In genomic region chr16:71670537-71670936, GRCh38 we compare ENCODE assay signal across 24 cellular contexts. TPM values are rescaled to one million over a fixed set of nuclear protein-coding genes. Genes with fewer than 3 reads are reported as not detected.
DNase-seq lines count a peak whose midpoint lies in the region; ATAC-seq and TF ChIP-seq lines count a peak whose summit lies in the region.
"Had no signal": no experiment of that assay in that cellular context is flagged by ENCODE, and none has a peak within 500 bp of the region (broad histone marks: within the 10 kb centered on the region; RNA-seq: fewer than 3 reads in every experiment).

No MANE protein-coding gene starts in this region.

- peak overlapping the region; percentile 63 for H3K27ac Mint-ChIP-seq in type B pancreatic cell
- no peak overlapping the region for H3K27ac Mint-ChIP-seq in natural killer cell

- peaks cover 16% of the 10 kb centered on the region for H3K36me3 Mint-ChIP-seq in type B pancreatic cell
- peaks cover 10% of the 10 kb centered on the region for H3K36me3 Mint-ChIP-seq in natural killer cell

- H3K4me2 ChIP-seq in hepatocyte: peak overlapping the region; percentile 50
- H3K4me2 ChIP-seq: KMS-11, PC-9 had no signal

- H2AFZ ChIP-seq in hepatocyte: no peak overlapping the region
- H2AFZ ChIP-seq: GM23248, PC-9 had no signal

- H3K4me3 Mint-ChIP-seq in type B pancreatic cell (no peak overlapping the region), natural killer cell (no peak overlapping the region)

- TF ChIP-seq RAD21 in liver (IDR thresholded peaks at IDR 0.05): peak in 1 of 2 donors; percentile 8

- H3K4me1 Mint-ChIP-seq in type B pancreatic cell (ENCODE audit: unreplicated experiment) (no peaks in the 10 kb centered on the region), natural killer cell (no peaks in the 10 kb centered on the region)

- no peaks in the 10 kb centered on the region for H3K79me2 ChIP-seq in hepatocyte

- peaks cover 32% of the 10 kb centered on the region for H3K4me1 ChIP-seq in hepatocyte (ENCODE audit: insufficient read depth)
- peaks cover 0 to 22% (median 11%) of the 10 kb centered on the region in 4 donors for H3K4me1 ChIP-seq in liver (ENCODE audit: control insufficient read depth in 4 of 4, insufficient read depth in 4 of 4, low read length in 3 of 4)

- no peak for ATAC-seq in natural killer cell

- DNase-seq in HuH-7 (ENCODE audit: low spot score) (peak; percentile 50), hepatocyte (ENCODE audit: low spot score) (peak; percentile 73), type B pancreatic cell (ENCODE audit: extremely low spot score, unreplicated experiment) (no peak), natural killer cell (no peak), DMS 273 treated with DMSO at 0.1 percent for 48 hours (lab: John Stamatoyannopoulos, UW) (no peak)
- DNase-seq in activated CD8-positive, alpha-beta memory T cell treated with anti-CD3 and anti-CD28 coated beads for 24 hours: no peak
- DNase-seq: DMS53; GM23248; H7; IMR-90; MM.1S; NCI-H2029; NCI-H446 treated with DMSO at 0.1 percent for 48 hours; NCI-H526; NCI-H82; NK-92 treated with Interleukin-12 subunit alpha and Interleukin-12 subunit beta, amount 100 ng/mL, for 24 hours; PC-9; Right ventricle myocardium superior; RPMI8226 had no signal

- peak overlapping the region; percentile 84 for H3K27ac ChIP-seq in hepatocyte
- H3K27ac ChIP-seq in liver (ENCODE audit: low read depth in 1 of 2, low read length in 2 of 2): peak overlapping the region in 1 of 2 donors; percentile 48
- H3K27ac ChIP-seq: GM23248, KMS-11, PC-9, SJSA1 had no signal

- peaks cover 5% of the 10 kb centered on the region for H3K36me3 ChIP-seq in hepatocyte (replicated peaks; ENCODE audit: insufficient read depth, low read depth)
- H3K36me3 ChIP-seq in liver (ENCODE audit: control insufficient read depth in 4 of 4, insufficient read depth in 3 of 4, low read depth in 1 of 4, low read length in 3 of 4): peaks cover 0 to 3% (median 1%) of the 10 kb centered on the region in 4 donors

- no peaks in the 10 kb centered on the region for H3K27me3 Mint-ChIP-seq in type B pancreatic cell
- H3K27me3 Mint-ChIP-seq in natural killer cell (ENCODE audit: low read depth in 2 of 2): no peaks in the 10 kb centered on the region

- H3K9me3 Mint-ChIP-seq in type B pancreatic cell (no peaks in the 10 kb centered on the region), natural killer cell (no peaks in the 10 kb centered on the region)

- H3K9ac ChIP-seq in liver (ENCODE audit: low read depth in 1 of 2, low read length in 2 of 2): peak overlapping the region in 1 of 2 donors; percentile 26
- H3K9ac ChIP-seq: GM23248, KMS-11 had no signal

- TF ChIP-seq CTCF in hepatocyte (IDR thresholded peaks at IDR 0.05; ENCODE audit: poor library complexity): no peak
- no peak for TF ChIP-seq CTCF in liver (IDR thresholded peaks at IDR 0.05; ENCODE audit: low read depth, low read length, missing input control)
- TF ChIP-seq CTCF in type B pancreatic cell (conservative IDR thresholded peaks at IDR 0.05): no peak
- TF ChIP-seq CTCF in natural killer cell (IDR thresholded peaks at IDR 0.05): no peak

- no peaks in the 10 kb centered on the region for H3K9me2 ChIP-seq in hepatocyte (replicated peaks; ENCODE audit: insufficient read depth)

- no peaks in the 10 kb centered on the region for H3K27me3 ChIP-seq in hepatocyte
- no peaks in the 10 kb centered on the region for H3K27me3 ChIP-seq in liver (ENCODE audit: control insufficient read depth in 4 of 4, insufficient read depth in 4 of 4, low read length in 3 of 4)
- H3K27me3 ChIP-seq: SJSA1 had no signal

- 92% methylated on average over 4 of the region's 4 CpGs for WGBS in hepatocyte (ENCODE audit: low lambda C conversion rate, missing lambda C conversion rate)
- 42% methylated on average over 4 of the region's 4 CpGs for WGBS in liver

- no peaks in the 10 kb centered on the region for H4K20me1 ChIP-seq in hepatocyte (ENCODE audit: insufficient read depth, poor library complexity, severe bottlenecking)

- intact Hi-C loops in natural killer cell (cut with micrococcal nuclease): no loop called here

- H3K4me3 ChIP-seq in hepatocyte (no peak overlapping the region), liver (ENCODE audit: low read depth in 1 of 3, low read length in 3 of 3) (no peak overlapping the region)
- H3K4me3 ChIP-seq: GM23248, PC-9, SJSA1 had no signal

- H3K9me3 ChIP-seq in hepatocyte (ENCODE audit: low read depth): no peaks in the 10 kb centered on the region
- H3K9me3 ChIP-seq in liver (ENCODE audit: control insufficient read depth in 4 of 4, low read length in 3 of 4): no peaks in the 10 kb centered on the region
- H3K9me3 ChIP-seq: SJSA1 had no signal

TF ChIP-seq in liver, 16 proteins besides CTCF, POLR2A, EP300 and RAD21:
- TF ChIP-seq RXRA (IDR thresholded peaks at IDR 0.05) (peak in 1 of 2 donors; percentile 4), SP1 (IDR thresholded peaks at IDR 0.05) (peak; percentile 78), HNF4A (conservative IDR thresholded peaks at IDR 0.05) (peak; percentile 80 to 87), HNF4G (IDR thresholded peaks at IDR 0.05) (peak; percentile 61), TAF1 (conservative IDR thresholded peaks at IDR 0.05) (no peak)

RNA-seq across cellular contexts. Expression of gene MARVELD3, which starts 44.6 kb away (rescaled TPM):
- 35.5 and 37.7 TPM in 2 replicates for total RNA-seq in hepatocyte
- polyA plus RNA-seq in hepatocyte: 42.5 and 52.7 TPM in 2 replicates
- total RNA-seq in liver: 1 to 10 TPM; 4.9 TPM
- polyA plus RNA-seq in liver: 1 to 10 TPM; 1.8 to 3.3 TPM
- 17.0 and 38.8 TPM in 2 replicates for total RNA-seq in type B pancreatic cell (ENCODE audit: low replicate concordance)
- not detected for total RNA-seq in natural killer cell
- total RNA-seq: A172, GM23248, IMR-90, Right ventricle myocardium superior, SJSA1 had no signal
- polyA plus RNA-seq: BJ, IMR-90 had no signal

RNA-seq across cellular contexts. Expression of gene PHLPP2, which starts 54.0 kb away (rescaled TPM):
- total RNA-seq in hepatocyte (15.0 and 17.5 TPM in 2 replicates), liver (1 to 10 TPM; 5.5 to 7.8 TPM), type B pancreatic cell (ENCODE audit: low replicate concordance) (10.2 and 12.0 TPM in 2 replicates), natural killer cell (1 to 10 TPM; 6.4 to 9.8 (median 9.2) TPM)
- polyA plus RNA-seq in hepatocyte (4.5 and 7.4 TPM in 2 replicates), liver (1 to 10 TPM; 1.2 to 2.2 TPM)

Comparison
In these comparisons a context has a peak if more than half of its experiments do, and no peak if none do; other contexts are left out.
1. DNase-seq: peak in HuH-7 (single experiment) and hepatocyte (single experiment); none in type B pancreatic cell (single experiment), activated CD8-positive, alpha-beta memory T cell treated with anti-CD3 and anti-CD28 coated beads for 24 hours (single experiment), natural killer cell (single experiment) and DMS 273 treated with DMSO at 0.1 percent for 48 hours (single experiment).
2. RNA of gene MARVELD3, which starts 44.6 kb away (total RNA-seq): 35.5 to 37.7 TPM in hepatocyte, 17.0 to 38.8 TPM in type B pancreatic cell and 4.9 TPM in liver; not detected in natural killer cell; every median in the first group is over 4 times any median in the second.